In the genomic region with DNA sequence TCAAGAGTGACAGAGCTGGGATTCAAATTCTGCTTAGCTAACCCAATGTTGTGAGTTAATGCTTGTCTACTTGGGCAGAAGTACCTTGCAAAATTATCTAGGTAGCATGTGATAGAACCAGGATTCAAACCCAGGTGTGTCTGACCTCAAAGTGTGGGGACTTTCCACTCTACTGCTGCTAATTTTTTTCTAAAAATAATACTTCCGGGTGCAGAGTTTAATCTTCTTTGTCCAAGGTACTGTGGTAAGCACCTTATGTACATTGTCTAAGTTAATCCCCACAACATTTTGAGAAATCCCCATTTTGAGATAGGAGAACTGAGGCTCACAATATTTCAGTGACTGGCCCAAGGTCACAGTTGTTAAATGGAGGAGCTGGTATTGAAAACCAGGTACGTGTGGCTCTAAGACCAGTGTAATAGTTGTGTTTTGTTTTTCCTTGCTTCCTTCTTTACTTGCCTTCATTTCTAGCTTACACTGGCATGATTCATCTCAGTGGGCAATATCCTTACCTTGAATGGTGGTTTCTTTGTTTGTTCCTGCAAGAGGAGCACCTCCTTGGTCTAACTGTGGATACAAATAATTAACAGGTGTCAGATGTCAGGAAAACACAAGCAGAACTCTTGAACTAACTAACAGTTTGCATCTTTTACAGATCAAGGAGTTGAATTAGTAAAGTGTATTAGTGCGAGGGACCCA, we compare ENCODE assay signal across 15 cellular contexts. TPM values are rescaled to one million over a fixed set of nuclear protein-coding genes. Genes with fewer than 3 reads are reported as not detected.
DNase-seq lines count a peak whose midpoint lies in the region; ATAC-seq and TF ChIP-seq lines count a peak whose summit lies in the region.
"Had no signal": no experiment of that assay in that cellular context is flagged by ENCODE, and none has a peak within 500 bp of the region (broad histone marks: within the 10 kb centered on the region; RNA-seq: fewer than 3 reads in every experiment).

No MANE protein-coding gene starts in this region.

- TF ChIP-seq CTCF in GM10248 (IDR thresholded peaks at IDR 0.05; ENCODE audit: control extremely low read depth, extremely low read depth, low read depth, missing control alignments) (no peak), prostate gland (IDR thresholded peaks at IDR 0.05) (no peak)

- 86% methylated on average over 3 of the region's 3 CpGs for WGBS in prostate gland

- CTCF ChIA-PET in GM10248 (lab: Yijun Ruan, JAX), result interaction anchor here (0.6 to 1.6 kb wide), 3 partner anchors 31 to 102 kb away, joined by 3 to 6 read pairs (median 3); no protein-coding TSS in a partner anchor

- H3K27me3 ChIP-seq in prostate gland (replicated peaks; ENCODE audit: insufficient read depth), result no peaks in the 10 kb centered on the region
- H3K27me3 ChIP-seq: right atrium auricular region, testis had no signal

- H3K4me3 ChIP-seq in prostate gland, result no peak overlapping the region
- H3K4me3 ChIP-seq: right atrium auricular region, testis had no signal

- H3K4me1 ChIP-seq in prostate gland (replicated peaks), result no peaks in the 10 kb centered on the region
- H3K4me1 ChIP-seq: right atrium auricular region, testis had no signal

- no peaks in the 10 kb centered on the region for H3K9me3 ChIP-seq in prostate gland
- H3K9me3 ChIP-seq: right atrium auricular region, testis had no signal

- POLR2A ChIA-PET in GM10248 (lab: Yijun Ruan, JAX), result no interaction called here

- peak; percentile 76 for ATAC-seq in GM19397 (IDR thresholded peaks at IDR 0.05; ENCODE audit: unreplicated experiment)
- ATAC-seq in HG02885 (IDR thresholded peaks at IDR 0.05; ENCODE audit: poor library complexity, unreplicated experiment), result peak; percentile 82
- no peak for ATAC-seq in GM21528 (IDR thresholded peaks at IDR 0.05; ENCODE audit: low FRiP score, unreplicated experiment)
- ATAC-seq: SK-N-SH treated with all-trans-retinoic acid at 6 μM for 48 hours had no signal

- intact Hi-C loops in prostate gland (cut with DNase I), result no loop called here

- DNase-seq in GM10248 (ENCODE audit: extremely low spot score), result peak; percentile 18
- peak; percentile 5 for DNase-seq in NAMALWA (ENCODE audit: low spot score)
- no peak for DNase-seq in prostate gland (ENCODE audit: low spot score)
- no peak for DNase-seq in NCI-H187 (lab: John Stamatoyannopoulos, UW)
- no peak for DNase-seq in central memory CD4-positive, alpha-beta T cell
- DNase-seq: activated naive CD4-positive, alpha-beta T cell treated with anti-CD3 and anti-CD28 coated beads, Interleukin-2, amount 10 ng/mL, durations not matched to agents 7 days and 5 days; midbrain; NCI-H1105; testis had no signal

- H3K27ac ChIP-seq in prostate gland, result no peak overlapping the region
- H3K27ac ChIP-seq: right atrium auricular region, testis had no signal

- no peak for TF ChIP-seq POLR2A in prostate gland (IDR thresholded peaks at IDR 0.05)

- no peaks in the 10 kb centered on the region for H3K36me3 ChIP-seq in prostate gland
- H3K36me3 ChIP-seq: right atrium auricular region had no signal

RNA-seq across cellular contexts. Expression of a gene that starts 7.5 kb away (rescaled TPM):
- total RNA-seq in prostate gland, result not detected
- total RNA-seq: fibroblast of lung had no signal

RNA-seq across cellular contexts. Expression of a gene that starts 29.5 kb away (rescaled TPM):
- 10 to 100 TPM; 20.9 to 31.4 TPM for total RNA-seq in prostate gland

RNA-seq across cellular contexts. Expression of a gene that starts 29.7 kb away (rescaled TPM):
- 10 to 100 TPM; 10.3 to 12.5 TPM for total RNA-seq in prostate gland

RNA-seq across cellular contexts. Expression of a gene that starts 43.3 kb away (rescaled TPM):
- total RNA-seq in prostate gland, result not detected
- total RNA-seq: fibroblast of lung had no signal

Comparison
In these comparisons a context has a peak if more than half of its experiments do, and no peak if none do; other contexts are left out.
1. DNase-seq: peak in GM10248 (single experiment) and NAMALWA (single experiment); none in prostate gland (single experiment), NCI-H187 (0 of 2) and central memory CD4-positive, alpha-beta T cell (single experiment).